In genomic region chr5:119257613-119258012, GRCh38 we compare ENCODE assay signal across 11 cellular contexts.
"Had no signal": no experiment of that assay in that cellular context is flagged by ENCODE, and none has a peak within 500 bp of the region (broad histone marks: within the 10 kb centered on the region; RNA-seq: fewer than 3 reads in every experiment).

No MANE protein-coding gene starts in this region.

- H3K4me3 Mint-ChIP-seq: GM23338, H9, HFFc6 had no signal

- H3K27ac ChIP-seq: GM23248 had no signal

- H2AFZ ChIP-seq: GM23248, GM23338 had no signal

- H3K9ac ChIP-seq: GM23248 had no signal

- H3K27ac Mint-ChIP-seq: GM23338, H9, HFFc6 had no signal

- ATAC-seq: GM23338, HCT116 had no signal

- H3K4me2 ChIP-seq: GM23338 had no signal

- H3K36me3 ChIP-seq: HAP-1 had no signal

- DNase-seq: GM23248, GOT3, H7, H9, HCEC 1CT, HFFc6 had no signal

- FAIRE-seq: H1, H54 had no signal

- H3K4me3 ChIP-seq: GM23248, GM23338, HAP-1 had no signal
